ENCODE assay signal across 8 cellular contexts in genomic region chr12:57631566-57632368, GRCh38. TPM values are rescaled to one million over a fixed set of nuclear protein-coding genes. Genes with fewer than 3 reads are reported as not detected.
DNase-seq lines count a peak whose midpoint lies in the region; ATAC-seq and TF ChIP-seq lines count a peak whose summit lies in the region.

No MANE protein-coding gene starts in this region.

- H3K4me1 ChIP-seq in adipocyte (ENCODE audit: control insufficient read depth, insufficient read depth, low read length) = no peaks in the 10 kb centered on the region
- H3K4me1 ChIP-seq in thoracic aorta (ENCODE audit: control insufficient read depth in 1 of 2, low read depth in 2 of 2) = peaks cover 7 to 17% of the 10 kb centered on the region in 2 donors

- H3K4me1 Mint-ChIP-seq in activated naive CD4-positive, alpha-beta T cell treated with anti-CD3 and anti-CD28 coated beads, Interleukin-2, amount 10 ng/mL, durations not matched to agents 7 days and 5 days = peaks cover 18% of the 10 kb centered on the region

- DNase-seq in activated naive CD4-positive, alpha-beta T cell treated with anti-CD3 and anti-CD28 coated beads, Interleukin-2, amount 10 ng/mL, durations not matched to agents 7 days and 5 days = peak; percentile 13
- DNase-seq in activated naive CD4-positive, alpha-beta T cell treated with Interleukin-2 at 50 U/mL for 16 hours = no peak
- DNase-seq in adipocyte (ENCODE audit: low read depth) = peak; percentile 21
- DNase-seq in iPS-NIHi7 (ENCODE audit: extremely low spot score) = peak; percentile 28
- no peak for DNase-seq in thoracic aorta (ENCODE audit: low spot score)

- no peak for TF ChIP-seq CTCF in thoracic aorta (IDR thresholded peaks at IDR 0.05)

- CTCF ChIA-PET in activated naive CD4-positive, alpha-beta T cell treated with anti-CD3 and anti-CD28 coated beads, Interleukin-2, amount 10 ng/mL, durations not matched to agents 7 days and 5 days (lab: Charles Lee) = interaction anchor here (1.4 to 2.0 kb wide), 3 partner anchors 9 to 128 kb away, joined by 3 to 8 read pairs (median 3); no protein-coding TSS in a partner anchor

- H3K27me3 ChIP-seq in adipocyte (replicated peaks; ENCODE audit: control insufficient read depth, insufficient read depth, low read length) (peaks cover 41% of the 10 kb centered on the region), thoracic aorta (replicated peaks; ENCODE audit: insufficient read depth) (no peaks in the 10 kb centered on the region)

- H3K4me3 ChIP-seq in adipocyte (ENCODE audit: low read length) (peak overlapping the region; percentile 23), thoracic aorta (peak overlapping the region; percentile 78)

- no peak overlapping the region for H3K27ac Mint-ChIP-seq in activated naive CD4-positive, alpha-beta T cell treated with anti-CD3 and anti-CD28 coated beads, Interleukin-2, amount 10 ng/mL, durations not matched to agents 7 days and 5 days

- no peak for ATAC-seq in thoracic aorta (ENCODE audit: insufficient number of reproducible peaks, low FRiP score, low read depth)
- ATAC-seq in GM19397 (IDR thresholded peaks at IDR 0.05; ENCODE audit: unreplicated experiment) = no peak
- no peak for ATAC-seq in HG02970 (IDR thresholded peaks at IDR 0.05; ENCODE audit: low FRiP score, unreplicated experiment)
- ATAC-seq in HG03460 (IDR thresholded peaks at IDR 0.05; ENCODE audit: unreplicated experiment) = no peak

- peaks cover 86% of the 10 kb centered on the region for H3K27me3 Mint-ChIP-seq in activated naive CD4-positive, alpha-beta T cell treated with anti-CD3 and anti-CD28 coated beads, Interleukin-2, amount 10 ng/mL, durations not matched to agents 7 days and 5 days

- H3K4me3 Mint-ChIP-seq in activated naive CD4-positive, alpha-beta T cell treated with anti-CD3 and anti-CD28 coated beads, Interleukin-2, amount 10 ng/mL, durations not matched to agents 7 days and 5 days = peak overlapping the region; percentile 58

- no peaks in the 10 kb centered on the region for H3K9me3 ChIP-seq in adipocyte (ENCODE audit: control insufficient read depth, low read length)
- H3K9me3 ChIP-seq in thoracic aorta = no peaks in the 10 kb centered on the region

- H3K27ac ChIP-seq in thoracic aorta = no peak overlapping the region

- H3K9me3 Mint-ChIP-seq in activated naive CD4-positive, alpha-beta T cell treated with anti-CD3 and anti-CD28 coated beads, Interleukin-2, amount 10 ng/mL, durations not matched to agents 7 days and 5 days = no peaks in the 10 kb centered on the region

- no peaks in the 10 kb centered on the region for H3K36me3 ChIP-seq in adipocyte (ENCODE audit: control insufficient read depth, insufficient read depth, low read length, severe bottlenecking)
- no peaks in the 10 kb centered on the region for H3K36me3 ChIP-seq in thoracic aorta

- H3K9ac ChIP-seq in adipocyte (ENCODE audit: low read length) = no peak overlapping the region

- no peaks in the 10 kb centered on the region for H3K36me3 Mint-ChIP-seq in activated naive CD4-positive, alpha-beta T cell treated with anti-CD3 and anti-CD28 coated beads, Interleukin-2, amount 10 ng/mL, durations not matched to agents 7 days and 5 days

RNA-seq across cellular contexts. Expression of gene B4GALNT1, which starts 1.2 kb away (rescaled TPM):
- 10 to 100 TPM in 1 of 2 donors, 1 to 10 TPM in 1; 4.0 to 11.0 TPM for total RNA-seq in thoracic aorta

RNA-seq across cellular contexts. Expression of gene ARHGEF25, which starts 20.5 kb away (rescaled TPM):
- 10 to 100 TPM; 73.8 to 77.0 TPM for total RNA-seq in thoracic aorta

RNA-seq across cellular contexts. Expression of gene DTX3, which starts 27.1 kb away (rescaled TPM):
- 10 to 100 TPM; 37.9 to 55.1 TPM for total RNA-seq in thoracic aorta

RNA-seq across cellular contexts. Expression of gene PIP4K2C, which starts 40.8 kb away (rescaled TPM):
- total RNA-seq in thoracic aorta = 10 to 100 TPM; 33.4 to 39.9 TPM

Comparison
In these comparisons a context has a peak if more than half of its experiments do, and no peak if none do; other contexts are left out.
1. DNase-seq: peak in activated naive CD4-positive, alpha-beta T cell treated with anti-CD3 and anti-CD28 coated beads, Interleukin-2, amount 10 ng/mL, durations not matched to agents 7 days and 5 days (single experiment), adipocyte (single experiment) and iPS-NIHi7 (single experiment); none in activated naive CD4-positive, alpha-beta T cell treated with Interleukin-2 at 50 U/mL for 16 hours (single experiment) and thoracic aorta (single experiment).